In genomic region chr3:123528130-123528529, GRCh38 we compare ENCODE assay signal across 22 cellular contexts.
"Had no signal": no experiment of that assay in that cellular context is flagged by ENCODE, and none has a peak within 500 bp of the region (broad histone marks: within the 10 kb centered on the region; RNA-seq: fewer than 3 reads in every experiment).

No MANE protein-coding gene starts in this region.

- DNase-seq: KBM-7; NCI-H1092; NCI-H1105 treated with DMSO at 0.1 percent for 48 hours; NCI-H1417 treated with DMSO at 0.1 percent for 48 hours; NCI-H146; NCI-H1694 treated with DMSO at 0.1 percent for 48 hours; NCI-H1930; NCI-H2081; NCI-H2171 treated with DMSO at 0.1 percent for 48 hours; NCI-H2227 treated with DMSO at 0.1 percent for 48 hours; NCI-H524; NCI-H69; NCI-H774; NK-92 treated with Interleukin-12 subunit alpha and Interleukin-12 subunit beta, amount 100 ng/mL, for 24 hours; PC-3; SHP77; SK-N-SH; SW 1271; T-cell; T-helper 17 cell had no signal

- H3K27ac ChIP-seq: RWPE1 had no signal

- ATAC-seq: Panc1, PC-3, T-cell, T-helper 17 cell had no signal

- H3K9me3 ChIP-seq: SK-N-SH had no signal
